ENCODE assay signal across 8 cellular contexts in the genomic region with DNA sequence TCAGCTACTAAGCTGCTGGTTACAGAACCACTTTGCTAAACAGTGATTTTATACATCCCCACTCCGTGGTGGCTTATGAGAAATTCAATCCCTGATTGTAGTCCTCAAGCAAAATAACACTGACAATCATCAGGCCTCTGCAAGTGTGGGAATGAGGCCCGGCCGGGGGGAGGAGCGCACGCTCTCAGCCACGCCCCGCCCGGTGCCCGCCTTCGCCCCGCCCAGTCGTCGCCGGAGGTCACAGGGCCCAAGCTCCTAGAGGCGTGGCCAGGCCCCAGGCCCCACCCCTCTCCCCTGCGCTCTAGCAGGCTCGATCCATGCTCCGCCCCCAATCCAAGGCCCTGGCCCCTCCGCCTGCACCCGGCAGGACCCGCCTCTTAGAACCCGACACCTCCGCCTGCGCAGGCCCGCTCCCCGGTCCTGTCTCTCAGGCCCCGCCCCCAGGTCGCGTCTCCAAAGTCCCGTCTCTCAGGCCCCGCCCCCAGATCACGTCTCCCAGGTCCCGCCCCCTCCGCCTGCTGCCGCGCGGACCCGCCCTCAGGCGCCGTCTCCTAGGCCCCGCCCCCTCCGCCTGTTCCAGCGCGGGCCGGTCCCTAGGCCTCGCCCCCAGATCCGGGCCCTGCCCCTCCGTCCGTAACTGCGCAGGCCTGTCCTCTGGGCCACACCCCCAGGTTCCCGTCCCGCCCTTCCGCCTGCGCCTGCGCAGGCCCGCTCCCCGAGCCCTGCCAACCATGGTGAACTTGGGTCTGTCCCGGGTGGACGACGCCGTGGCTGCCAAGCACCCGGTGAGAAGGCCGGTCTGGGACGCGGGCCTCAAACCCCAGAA. TPM values are rescaled to one million over a fixed set of nuclear protein-coding genes. Genes with fewer than 3 reads are reported as not detected.
DNase-seq lines count a peak whose midpoint lies in the region; ATAC-seq and TF ChIP-seq lines count a peak whose summit lies in the region.

A gene (plus strand): TSS at position 705 of the 826 bp plus-strand sequence. CDS start 27 bp downstream, at position 732.

- peak; percentile 74 for DNase-seq in GM13977 (ENCODE audit: low spot score)
- DNase-seq in NCI-H1694 treated with DMSO at 0.1 percent for 48 hours (lab: John Stamatoyannopoulos, UW): peak; percentile 96
- DNase-seq in T-helper 17 cell: peak; percentile 99 to 100 (median 100)
- DNase-seq in amygdala (lab: John Stamatoyannopoulos, UW): peak; percentile 93 to 100 (median 100)
- peak; percentile 100 for DNase-seq in left ventricle myocardium inferior
- peak; percentile 100 for DNase-seq in prostate gland (ENCODE audit: low spot score)

- peak within 1 kb of the TSS; percentile 99 for H3K27ac ChIP-seq in left ventricle myocardium inferior (replicated peaks)
- peak within 1 kb of the TSS; percentile 99 for H3K27ac ChIP-seq in prostate gland
- H3K27ac ChIP-seq in urinary bladder (ENCODE audit: low read depth): peak within 1 kb of the TSS; percentile 93

- peak; percentile 86 for ATAC-seq in HG02885 (IDR thresholded peaks at IDR 0.05; ENCODE audit: poor library complexity, unreplicated experiment)
- peak; percentile 89 for ATAC-seq in T-helper 17 cell

- intact Hi-C loops in left ventricle myocardium inferior (cut with micrococcal nuclease) (no loop called here), prostate gland (cut with DNase I) (loop anchor here (5.0 kb wide), 2 partner anchors 56 to 156 kb away; a partner anchor contains a TSS)

- peaks cover 22% of the 10 kb centered on the region for H3K4me1 Mint-ChIP-seq in T-helper 17 cell

- H3K4me3 Mint-ChIP-seq in T-helper 17 cell: peak within 1 kb of the TSS; percentile 84

- H3K9me3 ChIP-seq in T-helper 17 cell (ENCODE audit: control insufficient read depth, low read length, poor library complexity, severe bottlenecking): no peaks in the 10 kb centered on the region
- no peaks in the 10 kb centered on the region for H3K9me3 ChIP-seq in left ventricle myocardium inferior (replicated peaks)
- H3K9me3 ChIP-seq in prostate gland: no peaks in the 10 kb centered on the region

- peak within 1 kb of the TSS; percentile 56 for H3K27ac Mint-ChIP-seq in T-helper 17 cell

- no peak for TF ChIP-seq CTCF in GM13977 (IDR thresholded peaks at IDR 0.05; ENCODE audit: extremely low read depth, insufficient read depth, missing control alignments)
- no peak for TF ChIP-seq CTCF in left ventricle myocardium inferior (IDR thresholded peaks at IDR 0.05; ENCODE audit: borderline replicate concordance)
- no peak for TF ChIP-seq CTCF in prostate gland (IDR thresholded peaks at IDR 0.05)

- peak; percentile 94 for TF ChIP-seq POLR2A in prostate gland (IDR thresholded peaks at IDR 0.05)

- peaks cover 61% of the 10 kb centered on the region for H3K4me1 ChIP-seq in left ventricle myocardium inferior
- H3K4me1 ChIP-seq in prostate gland (replicated peaks): peaks cover 6% of the 10 kb centered on the region
- no peaks in the 10 kb centered on the region for H3K4me1 ChIP-seq in urinary bladder (ENCODE audit: insufficient read depth)

- WGBS in prostate gland: under 1% methylated on average over 61 of the region's 65 CpGs
- WGBS in urinary bladder: 2% methylated on average over 65 of the region's 65 CpGs

- peak within 1 kb of the TSS; percentile 90 for H3K4me3 ChIP-seq in left ventricle myocardium inferior
- H3K4me3 ChIP-seq in prostate gland: peak within 1 kb of the TSS; percentile 65
- H3K4me3 ChIP-seq in urinary bladder (ENCODE audit: low read depth, low read length): peak within 1 kb of the TSS; percentile 65

- in situ Hi-C loops in GM13977 (cut with MboI; ENCODE audit: low pct_unique_long_range_greater_than_20kb, low sequenced_read_pairs, unreplicated experiment): no loop called here

- H3K36me3 ChIP-seq in left ventricle myocardium inferior (peaks cover 11% of the 10 kb centered on the region), prostate gland (no peaks in the 10 kb centered on the region), urinary bladder (ENCODE audit: insufficient read depth) (no peaks in the 10 kb centered on the region)

- H3K36me3 Mint-ChIP-seq in T-helper 17 cell (ENCODE audit: low read depth): no peaks in the 10 kb centered on the region

- peaks cover 4% of the 10 kb centered on the region for H3K27me3 Mint-ChIP-seq in T-helper 17 cell

- H3K27me3 ChIP-seq in left ventricle myocardium inferior (ENCODE audit: low read depth) (no peaks in the 10 kb centered on the region), prostate gland (replicated peaks; ENCODE audit: insufficient read depth) (no peaks in the 10 kb centered on the region)

RNA-seq across cellular contexts. Expression of the gene that starts here (rescaled TPM):
- 10 to 100 TPM; 16.5 to 21.8 TPM for total RNA-seq in T-helper 17 cell
- total RNA-seq in left ventricle myocardium inferior: 71.4 TPM
- 100 to 1,000 TPM; 181 to 335 TPM for total RNA-seq in prostate gland
- total RNA-seq in urinary bladder: 29.4 TPM
- polyA plus RNA-seq in urinary bladder: 83.2 TPM

Comparison
In these comparisons a context has a peak if more than half of its experiments do, and no peak if none do; other contexts are left out.
1. Peak in every context shown above with its lines: DNase-seq, ATAC-seq, H3K4me3 ChIP-seq and H3K27ac ChIP-seq.